ENCODE assay signal across 9 cellular contexts in genomic region chr10:52965938-52966401, GRCh38.
DNase-seq lines count a peak whose midpoint lies in the region; ATAC-seq and TF ChIP-seq lines count a peak whose summit lies in the region.
"Had no signal": no experiment of that assay in that cellular context is flagged by ENCODE, and none has a peak within 500 bp of the region (broad histone marks: within the 10 kb centered on the region; RNA-seq: fewer than 3 reads in every experiment).

No MANE protein-coding gene starts in this region.

- DNase-seq in GM10266 (ENCODE audit: extremely low spot score) (peak; percentile 61), T-helper 17 cell (no peak), SK-N-DZ (ENCODE audit: low spot score) (no peak), KG1 (lab: John Stamatoyannopoulos, UW) (no peak), DMS79 (lab: John Stamatoyannopoulos, UW) (no peak), type B pancreatic cell (ENCODE audit: extremely low spot score, unreplicated experiment) (no peak)
- DNase-seq: activated T-cell treated with anti-CD3 and anti-CD28 coated beads, Interleukin-2, amount 50 U/mL, for 72 hours had no signal

- ATAC-seq in GM19468 (IDR thresholded peaks at IDR 0.05; ENCODE audit: extremely low read depth, unreplicated experiment) (peak; percentile 100), HG03097 (IDR thresholded peaks at IDR 0.05; ENCODE audit: low FRiP score, unreplicated experiment) (peak; percentile 99), T-helper 17 cell (peak; percentile 51)
- ATAC-seq: activated T-cell treated with anti-CD3 and anti-CD28 coated beads, Interleukin-2, amount 50 U/mL, for 72 hours had no signal

- H3K36me3 Mint-ChIP-seq in T-helper 17 cell (ENCODE audit: low read depth) (no peaks in the 10 kb centered on the region), type B pancreatic cell (no peaks in the 10 kb centered on the region)

- no peak overlapping the region for H3K27ac Mint-ChIP-seq in T-helper 17 cell
- H3K27ac Mint-ChIP-seq in type B pancreatic cell: no peak overlapping the region
- H3K27ac Mint-ChIP-seq: activated T-cell treated with anti-CD3 and anti-CD28 coated beads, Interleukin-2, amount 50 U/mL, for 72 hours had no signal

- no peaks in the 10 kb centered on the region for H3K4me1 Mint-ChIP-seq in T-helper 17 cell
- H3K4me1 Mint-ChIP-seq in type B pancreatic cell (ENCODE audit: unreplicated experiment): peaks cover 17% of the 10 kb centered on the region

- H3K27me3 Mint-ChIP-seq in T-helper 17 cell: no peaks in the 10 kb centered on the region
- H3K27me3 Mint-ChIP-seq in type B pancreatic cell: no peaks in the 10 kb centered on the region

- H3K4me3 Mint-ChIP-seq in T-helper 17 cell (no peak overlapping the region), type B pancreatic cell (no peak overlapping the region)
- H3K4me3 Mint-ChIP-seq: activated T-cell treated with anti-CD3 and anti-CD28 coated beads, Interleukin-2, amount 50 U/mL, for 72 hours had no signal

- TF ChIP-seq CTCF in GM10266 (IDR thresholded peaks at IDR 0.05; ENCODE audit: control insufficient read depth, insufficient read depth, low read depth, missing control alignments): no peak
- no peak for TF ChIP-seq CTCF in type B pancreatic cell (conservative IDR thresholded peaks at IDR 0.05)

- H3K9me3 ChIP-seq in T-helper 17 cell (ENCODE audit: control insufficient read depth, low read length, poor library complexity, severe bottlenecking): no peaks in the 10 kb centered on the region

- H3K9me3 Mint-ChIP-seq in type B pancreatic cell: peaks cover 11% of the 10 kb centered on the region
